ENCODE assay signal across 14 cellular contexts in the genomic region with DNA sequence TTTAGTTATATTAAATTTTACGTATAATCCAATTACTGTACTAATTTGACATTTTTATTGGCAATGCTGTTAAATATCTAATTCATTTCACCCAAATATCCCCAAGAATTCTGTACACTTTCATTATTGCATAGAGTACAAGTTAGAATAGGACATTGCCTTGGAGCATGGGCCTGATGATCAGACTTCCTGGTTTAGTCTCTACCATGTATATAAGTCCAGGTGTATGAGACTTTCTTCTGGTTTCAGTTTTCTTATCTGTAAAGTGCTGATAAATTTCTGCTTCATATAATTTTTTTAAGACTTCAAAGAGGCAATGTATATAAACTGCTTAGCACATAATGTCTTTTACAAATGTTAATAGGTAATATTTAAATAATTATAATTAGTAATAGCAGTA.
DNase-seq lines count a peak whose midpoint lies in the region; ATAC-seq, FAIRE-seq and TF ChIP-seq lines count a peak whose summit lies in the region.
"Had no signal": no experiment of that assay in that cellular context is flagged by ENCODE, and none has a peak within 500 bp of the region (broad histone marks: within the 10 kb centered on the region; RNA-seq: fewer than 3 reads in every experiment).

No MANE protein-coding gene starts in this region.

- peak; percentile 70 for FAIRE-seq in GM19239 (lab: Jason Lieb, UNC)

- H3K4me3 ChIP-seq in BLaER1 (no peak overlapping the region), neuronal stem cell (ENCODE audit: low read length in 2 of 2) (no peak overlapping the region), testis (no peak overlapping the region)
- H3K4me3 ChIP-seq: tibial artery had no signal

- no peak overlapping the region for H2AFZ ChIP-seq in neuronal stem cell (ENCODE audit: low read length)

- H3K36me3 ChIP-seq in BLaER1 (0 out of 2 replicates have a peak, but pooled peaks cover 4% of the 10 kb centered on the region), neuronal stem cell (replicated peaks in 1 of 2; ENCODE audit: control insufficient read depth in 2 of 2, insufficient read depth in 2 of 2, low read length in 2 of 2) (no peaks in the 10 kb centered on the region), testis (ENCODE audit: low read depth, missing control alignments) (no peaks in the 10 kb centered on the region)
- H3K36me3 ChIP-seq: tibial artery had no signal

- no peak overlapping the region for H3K18ac ChIP-seq in neuronal stem cell (ENCODE audit: low read length)

- H4K8ac ChIP-seq in neuronal stem cell (ENCODE audit: low read depth, low read length), result no peak overlapping the region

- ATAC-seq in GM21786 (IDR thresholded peaks at IDR 0.05; ENCODE audit: unreplicated experiment) (peak; percentile 65), HG03159 (IDR thresholded peaks at IDR 0.05; ENCODE audit: unreplicated experiment) (peak; percentile 69)

- H3K4me1 ChIP-seq in BLaER1, result peaks cover 62% of the 10 kb centered on the region
- no peaks in the 10 kb centered on the region for H3K4me1 ChIP-seq in neuronal stem cell (ENCODE audit: control insufficient read depth in 2 of 2, insufficient read depth in 1 of 2, low read depth in 1 of 2, low read length in 2 of 2)
- no peaks in the 10 kb centered on the region for H3K4me1 ChIP-seq in testis

- no peak overlapping the region for H3K4ac ChIP-seq in neuronal stem cell (ENCODE audit: low read length)

- no peaks in the 10 kb centered on the region for H3K79me1 ChIP-seq in neuronal stem cell (ENCODE audit: low read depth, low read length)

- TF ChIP-seq CTCF in testis (IDR thresholded peaks at IDR 0.05), result no peak

- 0 out of 2 replicates have a peak overlapping the region, but pooled peaks have one; percentile 40 for H3K4me2 ChIP-seq in BLaER1
- no peak overlapping the region for H3K4me2 ChIP-seq in neuronal stem cell (ENCODE audit: insufficient read depth, low read length, poor library complexity, severe bottlenecking)

- H2BK120ac ChIP-seq in neuronal stem cell (ENCODE audit: low read depth, low read length), result no peak overlapping the region

- no CpG with 5 or more reads among the region's 1 CpG for WGBS in neuronal stem cell (ENCODE audit: extremely low coverage in 2 of 2, insufficient read length in 2 of 2, insufficient replicate concordance in 1 of 2), 2 donors
- WGBS in testis, 2 donors, result 96 to 97% methylated on average over 1 of the region's 1 CpG

- no peak overlapping the region for H2BK15ac ChIP-seq in neuronal stem cell (ENCODE audit: low read length)

- H3K23ac ChIP-seq in neuronal stem cell (ENCODE audit: low read depth, low read length, poor library complexity), result no peak overlapping the region

- no peaks in the 10 kb centered on the region for H3K27me3 ChIP-seq in BLaER1
- H3K27me3 ChIP-seq in neuronal stem cell (ENCODE audit: control insufficient read depth in 3 of 3, insufficient read depth in 3 of 3, low read depth in 1 of 3, low read length in 3 of 3), result no peaks in the 10 kb centered on the region
- no peaks in the 10 kb centered on the region for H3K27me3 ChIP-seq in testis
- H3K27me3 ChIP-seq: tibial artery had no signal

- H3K14ac ChIP-seq in neuronal stem cell (ENCODE audit: low read length), result no peak overlapping the region

- no peak for DNase-seq in GM19239 (ENCODE audit: insufficient read length, low spot score)
- DNase-seq in neuronal stem cell (ENCODE audit: low spot score), result no peak
- DNase-seq in effector CD8-positive, alpha-beta T cell (lab: John Stamatoyannopoulos, UW), result no peak
- no peak for DNase-seq in foreskin melanocyte
- no peak for DNase-seq in testis
- DNase-seq: activated naive CD4-positive, alpha-beta T cell; CD4-positive, alpha-beta memory T cell; kidney; NCI-H2227 treated with DMSO at 0.1 percent for 48 hours; tibial artery had no signal

- H2AK5ac ChIP-seq in neuronal stem cell (ENCODE audit: low read depth, low read length), result no peak overlapping the region

- no peak for TF ChIP-seq POLR2A in testis (IDR thresholded peaks at IDR 0.05)

- H3K27ac ChIP-seq in BLaER1 (no peak overlapping the region), neuronal stem cell (replicated peaks; ENCODE audit: low read length) (no peak overlapping the region), testis (no peak overlapping the region)
- H3K27ac ChIP-seq: 22Rv1, tibial artery had no signal

- no peaks in the 10 kb centered on the region for H4K20me1 ChIP-seq in BLaER1

- no peak overlapping the region for H4K91ac ChIP-seq in neuronal stem cell (ENCODE audit: low read depth, low read length, poor library complexity)

- intact Hi-C loops in testis (cut with DNase I; ENCODE audit: low total_unique reads), result no loop called here

- H3K9ac ChIP-seq in BLaER1 (no peak overlapping the region), neuronal stem cell (ENCODE audit: low read depth, low read length, poor library complexity) (no peak overlapping the region)

- H2BK12ac ChIP-seq in neuronal stem cell (ENCODE audit: low read length), result no peak overlapping the region

- H3K9me3 ChIP-seq in BLaER1 (no peaks in the 10 kb centered on the region; the same call in 1 of the 2 replicates), neuronal stem cell (replicated peaks in 1 of 2; ENCODE audit: control insufficient read depth in 2 of 2, insufficient read depth in 1 of 2, low read depth in 1 of 2, low read length in 2 of 2) (no peaks in the 10 kb centered on the region), testis (no peaks in the 10 kb centered on the region)
- H3K9me3 ChIP-seq: tibial artery had no signal

- no peak overlapping the region for H2BK5ac ChIP-seq in neuronal stem cell (ENCODE audit: low read length)
